In the genomic region with DNA sequence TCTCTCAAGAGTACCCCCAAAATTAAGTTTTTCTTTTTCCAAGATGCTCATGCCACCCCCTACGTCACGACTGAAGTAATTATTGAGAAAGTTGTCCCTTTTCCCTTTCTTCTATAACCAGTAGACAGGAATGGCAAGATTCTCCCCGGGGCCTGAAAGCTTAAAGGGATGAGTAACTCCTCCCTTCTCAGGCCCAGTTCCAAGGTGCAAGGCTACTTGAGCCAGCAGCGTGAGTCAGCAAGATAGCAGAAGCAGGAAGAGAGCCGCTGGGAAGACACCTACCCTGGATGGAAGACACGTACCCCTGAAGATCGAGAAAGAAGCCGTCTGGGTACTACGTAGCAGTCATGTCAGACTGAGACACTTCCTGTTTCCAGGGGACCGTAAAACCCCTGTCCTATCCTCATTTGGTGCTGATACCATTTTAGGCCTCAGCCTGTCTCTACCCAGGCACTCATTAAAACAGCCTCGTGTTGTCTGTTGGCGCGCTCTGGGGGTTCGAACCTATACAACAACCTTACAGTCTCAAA, we compare ENCODE assay signal across 11 cellular contexts.
DNase-seq lines count a peak whose midpoint lies in the region; TF ChIP-seq lines count a peak whose summit lies in the region.
"Had no signal": no experiment of that assay in that cellular context is flagged by ENCODE, and none has a peak within 500 bp of the region (broad histone marks: within the 10 kb centered on the region; RNA-seq: fewer than 3 reads in every experiment).

No MANE protein-coding gene starts in this region.

- no peaks in the 10 kb centered on the region for H3K9me3 Mint-ChIP-seq in nephron progenitor cell
- H3K9me3 Mint-ChIP-seq: immature natural killer cell had no signal

- no peak for TF ChIP-seq CTCF in epithelial cell of proximal tubule (conservative IDR thresholded peaks at IDR 0.05; ENCODE audit: low read depth, low read length)
- no peak for TF ChIP-seq CTCF in nephron progenitor cell (IDR thresholded peaks at IDR 0.05)

- no peaks in the 10 kb centered on the region for H3K27me3 Mint-ChIP-seq in nephron progenitor cell (ENCODE audit: low read depth, poor library complexity)

- no peak overlapping the region for H3K4me3 Mint-ChIP-seq in nephron progenitor cell
- H3K4me3 Mint-ChIP-seq: activated CD8-positive, alpha-beta memory T cell treated with anti-CD3 and anti-CD28 coated beads, Interleukin-2, amount 10 ng/mL, durations not matched to agents 7 days and 5 days; CD14-positive monocyte; immature natural killer cell had no signal

- no peak overlapping the region for H3K27ac Mint-ChIP-seq in nephron progenitor cell
- H3K27ac Mint-ChIP-seq: activated CD8-positive, alpha-beta memory T cell treated with anti-CD3 and anti-CD28 coated beads, Interleukin-2, amount 10 ng/mL, durations not matched to agents 7 days and 5 days; CD14-positive monocyte; immature natural killer cell had no signal

- H3K4me1 Mint-ChIP-seq in nephron progenitor cell: no peaks in the 10 kb centered on the region
- H3K4me1 Mint-ChIP-seq: CD14-positive monocyte, immature natural killer cell had no signal

- peak; percentile 25 for DNase-seq in AG08395 (ENCODE audit: low spot score)
- peak; percentile 9 for DNase-seq in LoVo (ENCODE audit: low spot score)
- DNase-seq in epithelial cell of proximal tubule (ENCODE audit: low read depth): peak; percentile 63
- DNase-seq in myocyte (ENCODE audit: low read depth): peak; percentile 42
- DNase-seq in amygdala (lab: John Stamatoyannopoulos, UW): no peak
- DNase-seq in NCI-H128 (lab: John Stamatoyannopoulos, UW; ENCODE audit: unreplicated experiment): no peak
- DNase-seq in nephron progenitor cell: no peak
- no peak for DNase-seq in NCI-H2029 (lab: John Stamatoyannopoulos, UW)
- DNase-seq: activated CD8-positive, alpha-beta memory T cell treated with anti-CD3 and anti-CD28 coated beads, Interleukin-2, amount 10 ng/mL, durations not matched to agents 7 days and 5 days; immature natural killer cell had no signal

- H3K36me3 Mint-ChIP-seq in nephron progenitor cell (ENCODE audit: low read depth): no peaks in the 10 kb centered on the region
- H3K36me3 Mint-ChIP-seq: activated CD8-positive, alpha-beta memory T cell treated with anti-CD3 and anti-CD28 coated beads, Interleukin-2, amount 10 ng/mL, durations not matched to agents 7 days and 5 days; CD14-positive monocyte; immature natural killer cell had no signal

- H3K4me3 ChIP-seq in epithelial cell of proximal tubule (ENCODE audit: low read depth, low read length): no peak overlapping the region

Comparison
In these comparisons a context has a peak if more than half of its experiments do, and no peak if none do; other contexts are left out.
1. DNase-seq: peak in AG08395 (single experiment), LoVo (single experiment), epithelial cell of proximal tubule (single experiment) and myocyte (single experiment); none in amygdala (0 of 56), NCI-H128 (single experiment), nephron progenitor cell (single experiment) and NCI-H2029 (single experiment).